ENCODE assay signal across 17 cellular contexts in genomic region chr1:43009274-43009673, GRCh38. TPM values are rescaled to one million over a fixed set of nuclear protein-coding genes. Genes with fewer than 3 reads are reported as not detected.
A peak's percentile ranks its signal among the peaks of the same experiment; 100 is the strongest.
DNase-seq lines count a peak whose midpoint lies in the region; ATAC-seq and TF ChIP-seq lines count a peak whose summit lies in the region.
"Had no signal": no experiment of that assay in that cellular context is flagged by ENCODE, and none has a peak within 500 bp of the region (broad histone marks: within the 10 kb centered on the region; RNA-seq: fewer than 3 reads in every experiment).

No MANE protein-coding gene starts in this region.

- H3K36me3 Mint-ChIP-seq in Calu3 (ENCODE audit: insufficient read depth, unreplicated experiment) = no peaks in the 10 kb centered on the region

- DNase-seq in A172 (ENCODE audit: low spot score) = peak; percentile 16
- peak; percentile 87 for DNase-seq in OCI-M1 (lab: John Stamatoyannopoulos, UW)
- peak; percentile 18 to 30 for DNase-seq in erythroblast (lab: John Stamatoyannopoulos, UW)
- DNase-seq in lower lobe of right lung = no peak
- no peak for DNase-seq in Calu3
- DNase-seq: amniotic stem cell; gastrocnemius medialis; NCI-H187; NCI-H524 treated with DMSO at 0.1 percent for 48 hours; stimulated activated CD4-positive, alpha-beta T cell treated with anti-CD3 and anti-CD28 coated beads, Interleukin-1b, Interleukin-23, amount 100 ng/mL, for 48 hours; T1000 had no signal

- ATAC-seq in GM18502 (IDR thresholded peaks at IDR 0.05; ENCODE audit: poor library complexity, unreplicated experiment) = no peak
- no peak for ATAC-seq in lower lobe of right lung
- no peak for ATAC-seq in GM19395 (IDR thresholded peaks at IDR 0.05; ENCODE audit: unreplicated experiment)
- ATAC-seq: gastrocnemius medialis had no signal

- H3K9me3 ChIP-seq in HUES6 (ENCODE audit: control insufficient read depth, insufficient read depth, low read depth, low read length) (no peaks in the 10 kb centered on the region), lower lobe of right lung (no peaks in the 10 kb centered on the region)
- H3K9me3 ChIP-seq: gastrocnemius medialis, right atrium auricular region had no signal

- no peaks in the 10 kb centered on the region for H3K27me3 ChIP-seq in HUES6 (ENCODE audit: control insufficient read depth, insufficient read depth, low read length)
- H3K27me3 ChIP-seq in lower lobe of right lung (ENCODE audit: low read depth) = peaks cover 18% of the 10 kb centered on the region

- H3K9me3 Mint-ChIP-seq in Calu3 (ENCODE audit: low read depth, unreplicated experiment) = no peaks in the 10 kb centered on the region
- H3K9me3 Mint-ChIP-seq: activated T-helper 2 cell treated with anti-CD3 and anti-CD28 coated beads, Interferon-gamma antibody, Interleukin-2, Interleukin-4, amounts not matched to agents 10 μg/mL and 5 μg/mL and 100 μg/mL, durations not matched to agents 14 hours and 24 hours and 36 hours; neural crest cell had no signal

- H3K4me1 Mint-ChIP-seq in Calu3 (ENCODE audit: low read depth, unreplicated experiment) = peaks cover 7% of the 10 kb centered on the region

- peak overlapping the region; percentile 67 for H3K9ac ChIP-seq in HUES6 (ENCODE audit: low read length)

- H3K4me1 ChIP-seq in HUES6 (ENCODE audit: control insufficient read depth, insufficient read depth, low read length) = peaks cover 52% of the 10 kb centered on the region
- H3K4me1 ChIP-seq in lower lobe of right lung = no peaks in the 10 kb centered on the region
- H3K4me1 ChIP-seq: gastrocnemius medialis, right atrium auricular region had no signal

- H3K27ac Mint-ChIP-seq in Calu3 (ENCODE audit: unreplicated experiment) = no peak overlapping the region
- H3K27ac Mint-ChIP-seq: activated T-helper 2 cell treated with anti-CD3 and anti-CD28 coated beads, Interferon-gamma antibody, Interleukin-2, Interleukin-4, amounts not matched to agents 10 μg/mL and 5 μg/mL and 100 μg/mL, durations not matched to agents 14 hours and 24 hours and 36 hours had no signal

- H3K36me3 ChIP-seq in HUES6 (ENCODE audit: control insufficient read depth, insufficient read depth, low read length) (no peaks in the 10 kb centered on the region), lower lobe of right lung (no peaks in the 10 kb centered on the region)
- H3K36me3 ChIP-seq: gastrocnemius medialis, right atrium auricular region had no signal

- H3K27ac ChIP-seq in HUES6 (ENCODE audit: low read depth, low read length) = peak overlapping the region; percentile 91; the same call in 1 of the 2 replicates
- H3K27ac ChIP-seq in lower lobe of right lung = no peak overlapping the region
- H3K27ac ChIP-seq: gastrocnemius medialis, right atrium auricular region had no signal

- no TSS peak for BruUV-seq in Calu3 (replicated peaks; lab: Mats Ljungman, UMichigan)

- H3K4me3 ChIP-seq in HUES6 (ENCODE audit: low read depth, low read length) (peak overlapping the region; percentile 32; the same call in 1 of the 2 replicates), lower lobe of right lung (no peak overlapping the region)
- H3K4me3 ChIP-seq: gastrocnemius medialis, right atrium auricular region had no signal

- CTCF ChIA-PET in Calu3 (lab: Charles Lee) = no interaction called here

- TF ChIP-seq CTCF in lower lobe of right lung (IDR thresholded peaks at IDR 0.05) (no peak), Calu3 (IDR thresholded peaks at IDR 0.05; ENCODE audit: unreplicated experiment) (no peak)

- intact Hi-C loops in lower lobe of right lung (cut with DNase I) = no loop called here
- intact Hi-C loops in Calu3 (cut with micrococcal nuclease; ENCODE audit: unreplicated experiment) = no loop called here

- TF ChIP-seq POLR2A in erythroblast (IDR thresholded peaks at IDR 0.05; ENCODE audit: low read length) = no peak

- peaks cover 26% of the 10 kb centered on the region for H3K27me3 Mint-ChIP-seq in Calu3 (ENCODE audit: unreplicated experiment)

- H3K4me3 Mint-ChIP-seq in Calu3 (ENCODE audit: low read depth, unreplicated experiment) = no peak overlapping the region

RNA-seq across cellular contexts. Expression of gene SLC2A1, which starts 50.6 kb away (rescaled TPM):
- total RNA-seq in A172 (2014; rRNA removed; shearing (Covaris generic)) = 164 and 282 TPM in 2 replicates
- 10.6 TPM for total RNA-seq in lower lobe of right lung
- total RNA-seq in Calu3 (2022) = 163 and 183 TPM in 2 replicates

Comparison
In these comparisons a context has a peak if more than half of its experiments do, and no peak if none do; other contexts are left out.
1. DNase-seq: peak in A172 (single experiment), OCI-M1 (single experiment) and erythroblast (2 of 2); none in lower lobe of right lung (single experiment) and Calu3 (single experiment).
2. RNA of gene SLC2A1, which starts 50.6 kb away (total RNA-seq): 163 to 183 TPM in Calu3 and 164 to 282 TPM in A172; 10.6 TPM in lower lobe of right lung (single experiment); every median in the first group is over 10 times any median in the second.